Comparison of ENCODE assay signal across 19 cellular contexts in genomic region chr12:103640831-103641230, GRCh38.
A peak's percentile ranks its signal among the peaks of the same experiment; 100 is the strongest.
DNase-seq lines count a peak whose midpoint lies in the region; ATAC-seq and TF ChIP-seq lines count a peak whose summit lies in the region.
"Had no signal": no experiment of that assay in that cellular context is flagged by ENCODE, and none has a peak within 500 bp of the region (broad histone marks: within the 10 kb centered on the region; RNA-seq: fewer than 3 reads in every experiment).

No MANE protein-coding gene starts in this region.

- no peaks in the 10 kb centered on the region for H3K36me3 ChIP-seq in KMS-11 (ENCODE audit: insufficient read depth)
- H3K36me3 ChIP-seq: BLaER1 had no signal

- no peak overlapping the region for H3K4me3 ChIP-seq in GM12865 (ENCODE audit: low read depth, low read length)
- H3K4me3 ChIP-seq in KMS-11 (IDR thresholded peaks at IDR 0.05; ENCODE audit: insufficient read depth, low read depth, low read length), result no peak overlapping the region
- H3K4me3 ChIP-seq: BLaER1 had no signal

- no peak overlapping the region for H3K27ac ChIP-seq in KMS-11
- H3K27ac ChIP-seq: BLaER1 had no signal

- no peak overlapping the region for H3K4me3 Mint-ChIP-seq in stimulated activated naive CD8-positive, alpha-beta T cell treated with anti-CD3 and anti-CD28 coated beads, Interleukin-15, amount 100 ng/mL, for 72 hours
- H3K4me3 Mint-ChIP-seq: CD8-positive, alpha-beta T cell; H9; T-helper 17 cell had no signal

- peaks cover 4 to 14% of the 10 kb centered on the region in 2 donors for H3K9me3 Mint-ChIP-seq in stimulated activated naive CD8-positive, alpha-beta T cell treated with anti-CD3 and anti-CD28 coated beads, Interleukin-15, amount 100 ng/mL, for 72 hours

- H3K27me3 Mint-ChIP-seq in stimulated activated naive CD8-positive, alpha-beta T cell treated with anti-CD3 and anti-CD28 coated beads, Interleukin-15, amount 100 ng/mL, for 72 hours, result no peaks in the 10 kb centered on the region
- H3K27me3 Mint-ChIP-seq: T-helper 17 cell had no signal

- TF ChIP-seq CTCF in GM12865 (IDR thresholded peaks at IDR 0.05; ENCODE audit: insufficient read depth, low read depth, low read length, missing control alignments) (no peak), KMS-11 (conservative IDR thresholded peaks at IDR 0.05; ENCODE audit: low read depth, low read length) (no peak)

- H3K4me2 ChIP-seq in KMS-11, result peak overlapping the region; percentile 7; the same call in 1 of the 2 replicates
- H3K4me2 ChIP-seq: BLaER1 had no signal

- DNase-seq in GM12865 (ENCODE audit: low read depth), result peak; percentile 74
- no peak for DNase-seq in SHP77 treated with DMSO at 0.1 percent for 48 hours (lab: John Stamatoyannopoulos, UW)
- DNase-seq in NCI-H1092 treated with DMSO at 0.1 percent for 48 hours (lab: John Stamatoyannopoulos, UW), result no peak
- no peak for DNase-seq in stimulated activated naive CD8-positive, alpha-beta T cell treated with anti-CD3 and anti-CD28 coated beads, Interleukin-15, amount 100 ng/mL, for 72 hours
- DNase-seq: CD8-positive, alpha-beta T cell; DMS79; H9; Karpas-422; NCI-H1417; NCI-H187 treated with DMSO at 0.1 percent for 48 hours; NCI-H345; NCI-H526 treated with DMSO at 0.1 percent for 48 hours; SIG-M5; T-helper 17 cell had no signal

- H3K4me1 ChIP-seq in KMS-11 (ENCODE audit: low read depth, poor library complexity, severe bottlenecking), result peaks cover 12% of the 10 kb centered on the region
- H3K4me1 ChIP-seq: BLaER1 had no signal

- H4K20me1 ChIP-seq in KMS-11 (ENCODE audit: insufficient read depth), result no peaks in the 10 kb centered on the region
- H4K20me1 ChIP-seq: BLaER1 had no signal

- no peaks in the 10 kb centered on the region for H3K79me2 ChIP-seq in KMS-11 (ENCODE audit: insufficient read depth, low read depth)

- H3K9ac ChIP-seq in KMS-11, result no peak overlapping the region
- H3K9ac ChIP-seq: BLaER1 had no signal

- H3K27me3 ChIP-seq in KMS-11 (ENCODE audit: insufficient read depth, low read depth), result no peaks in the 10 kb centered on the region
- H3K27me3 ChIP-seq: BLaER1 had no signal

- H2AFZ ChIP-seq in KMS-11 (ENCODE audit: low read depth), result no peak overlapping the region

- ATAC-seq in GM19468 (IDR thresholded peaks at IDR 0.05; ENCODE audit: extremely low read depth, unreplicated experiment), result peak; percentile 46
- ATAC-seq in GM21717 (IDR thresholded peaks at IDR 0.05; ENCODE audit: unreplicated experiment), result peak; percentile 84
- ATAC-seq in HG03108 (IDR thresholded peaks at IDR 0.05; ENCODE audit: unreplicated experiment), result no peak
- no peak for ATAC-seq in stimulated activated naive CD8-positive, alpha-beta T cell treated with anti-CD3 and anti-CD28 coated beads, Interleukin-15, amount 100 ng/mL, for 72 hours
- ATAC-seq: CD8-positive, alpha-beta T cell; T-helper 17 cell had no signal

- H3K27ac Mint-ChIP-seq in stimulated activated naive CD8-positive, alpha-beta T cell treated with anti-CD3 and anti-CD28 coated beads, Interleukin-15, amount 100 ng/mL, for 72 hours, result peak overlapping the region in 1 of 2 donors; percentile 7
- H3K27ac Mint-ChIP-seq: CD8-positive, alpha-beta T cell; H9; T-helper 17 cell had no signal

- H3K4me1 Mint-ChIP-seq in stimulated activated naive CD8-positive, alpha-beta T cell treated with anti-CD3 and anti-CD28 coated beads, Interleukin-15, amount 100 ng/mL, for 72 hours, result no peaks in the 10 kb centered on the region
- H3K4me1 Mint-ChIP-seq: H9, T-helper 17 cell had no signal

Comparison
In these comparisons a context has a peak if more than half of its experiments do, and no peak if none do; other contexts are left out.
1. ATAC-seq: peak in GM19468 (single experiment) and GM21717 (single experiment); none in HG03108 (single experiment) and stimulated activated naive CD8-positive, alpha-beta T cell treated with anti-CD3 and anti-CD28 coated beads, Interleukin-15, amount 100 ng/mL, for 72 hours (single experiment).